ENCODE assay signal across 8 cellular contexts in the genomic region with DNA sequence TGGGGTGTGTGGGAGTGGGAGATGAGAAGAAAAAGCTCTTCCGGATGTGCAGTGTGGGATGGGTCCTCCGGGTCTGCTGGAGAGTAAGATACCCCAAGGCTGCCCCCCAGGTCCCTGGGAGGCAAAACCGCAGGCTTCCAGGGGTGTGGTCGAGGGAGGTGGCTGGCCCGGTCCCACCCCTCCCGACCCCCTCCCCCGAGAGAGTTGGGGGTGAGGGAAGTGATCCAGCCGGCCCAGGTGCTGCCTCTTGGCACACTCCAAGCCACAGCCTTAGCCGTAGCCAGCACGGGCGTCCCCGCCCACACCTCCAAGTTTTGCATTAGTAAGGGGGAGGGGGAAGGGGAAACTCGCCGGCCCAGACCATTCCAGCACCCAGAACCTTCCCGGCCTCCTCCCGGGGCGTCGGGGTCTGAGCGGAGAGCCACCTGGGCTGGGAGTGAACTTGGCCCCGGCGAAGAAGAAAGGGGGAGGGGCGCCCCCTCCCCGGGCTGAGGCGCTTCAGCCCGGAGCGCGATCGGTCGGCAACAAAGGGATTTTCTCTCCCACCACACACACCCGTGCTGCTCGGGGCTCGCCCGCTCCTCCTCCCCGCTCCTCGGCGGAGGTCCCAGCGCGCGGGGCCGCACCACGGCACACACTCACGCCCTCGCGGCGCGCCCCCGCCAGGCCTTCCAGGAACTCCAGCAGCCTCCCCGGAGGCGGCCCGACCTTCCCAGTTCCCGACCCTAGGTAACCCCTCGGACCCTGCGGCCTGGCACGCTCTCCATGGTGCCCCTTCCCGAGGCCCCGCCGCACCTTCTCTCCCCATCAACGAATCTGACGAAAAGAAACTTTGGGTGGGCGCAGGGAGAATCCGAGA. TPM values are rescaled to one million over a fixed set of nuclear protein-coding genes. Genes with fewer than 3 reads are reported as not detected.
A peak's percentile ranks its signal among the peaks of the same experiment; 100 is the strongest.
DNase-seq lines count a peak whose midpoint lies in the region; ATAC-seq lines count a peak whose summit lies in the region.

No MANE protein-coding gene starts in this region.

- peaks cover 40% of the 10 kb centered on the region for H3K4me1 Mint-ChIP-seq in stimulated activated memory B cell treated with anti-CD40 and anti-IgM and Interleukin-4, amounts not matched to agents 10 μg/mL and 1 μg/mL and 100 μg/mL, for 72 hours

- DNase-seq in NCI-H510A treated with DMSO at 0.1 percent for 48 hours (lab: John Stamatoyannopoulos, UW) (peak; percentile 18), NCI-H510A (lab: John Stamatoyannopoulos, UW) (no peak), NCI-H345 (lab: John Stamatoyannopoulos, UW) (no peak)
- no peak for DNase-seq in activated naive CD4-positive, alpha-beta T cell treated with anti-CD3 and anti-CD28 coated beads, Interleukin-2, amount 50 U/mL, for 72 hours (ENCODE audit: low spot score in 2 of 2)
- no peak for DNase-seq in stimulated activated CD4-positive, alpha-beta T cell treated with anti-CD3 and anti-CD28 coated beads, Interleukin-2, amount 100 ng/mL, for 48 hours

- peaks cover 57% of the 10 kb centered on the region for H3K4me1 ChIP-seq in iPS-15b (ENCODE audit: control insufficient read depth, insufficient read depth, low read length)

- H3K9me3 ChIP-seq in iPS-15b (ENCODE audit: control insufficient read depth, insufficient read depth, low read length): no peaks in the 10 kb centered on the region

- H3K9ac ChIP-seq in iPS-15b (ENCODE audit: low read depth, low read length): no peak overlapping the region

- no peaks in the 10 kb centered on the region for H3K27me3 Mint-ChIP-seq in stimulated activated memory B cell treated with anti-CD40 and anti-IgM and Interleukin-4, amounts not matched to agents 10 μg/mL and 1 μg/mL and 100 μg/mL, for 72 hours

- ATAC-seq in activated naive CD4-positive, alpha-beta T cell treated with anti-CD3 and anti-CD28 coated beads, Interleukin-2, amount 50 U/mL, for 72 hours: peak; percentile 49 to 65
- ATAC-seq in stimulated activated memory B cell treated with anti-CD40 and anti-IgM and Interleukin-4, amounts not matched to agents 10 μg/mL and 1 μg/mL and 100 μg/mL, for 72 hours: peak; percentile 61
- ATAC-seq in GM21737 (IDR thresholded peaks at IDR 0.05; ENCODE audit: unreplicated experiment): no peak

- H3K4me3 Mint-ChIP-seq in stimulated activated memory B cell treated with anti-CD40 and anti-IgM and Interleukin-4, amounts not matched to agents 10 μg/mL and 1 μg/mL and 100 μg/mL, for 72 hours: peak overlapping the region; percentile 66

- no peak overlapping the region for H3K27ac Mint-ChIP-seq in activated naive CD4-positive, alpha-beta T cell treated with anti-CD3 and anti-CD28 coated beads, Interleukin-2, amount 50 U/mL, for 72 hours
- H3K27ac Mint-ChIP-seq in stimulated activated memory B cell treated with anti-CD40 and anti-IgM and Interleukin-4, amounts not matched to agents 10 μg/mL and 1 μg/mL and 100 μg/mL, for 72 hours: no peak overlapping the region

- H3K36me3 ChIP-seq in iPS-15b (ENCODE audit: control insufficient read depth, insufficient read depth, low read length): peaks cover under 1% of the 10 kb centered on the region

- H3K9me3 Mint-ChIP-seq in activated naive CD4-positive, alpha-beta T cell treated with anti-CD3 and anti-CD28 coated beads, Interleukin-2, amount 50 U/mL, for 72 hours: no peaks in the 10 kb centered on the region
- H3K9me3 Mint-ChIP-seq in stimulated activated memory B cell treated with anti-CD40 and anti-IgM and Interleukin-4, amounts not matched to agents 10 μg/mL and 1 μg/mL and 100 μg/mL, for 72 hours: no peaks in the 10 kb centered on the region

- H3K27me3 ChIP-seq in iPS-15b (ENCODE audit: control insufficient read depth, insufficient read depth, low read length): peaks cover 47% of the 10 kb centered on the region

- H3K4me3 ChIP-seq in iPS-15b (ENCODE audit: low read depth, low read length): peak overlapping the region; percentile 50

- peaks cover 0 to 4% of the 10 kb centered on the region in 2 donors for H3K36me3 Mint-ChIP-seq in activated naive CD4-positive, alpha-beta T cell treated with anti-CD3 and anti-CD28 coated beads, Interleukin-2, amount 50 U/mL, for 72 hours
- H3K36me3 Mint-ChIP-seq in stimulated activated memory B cell treated with anti-CD40 and anti-IgM and Interleukin-4, amounts not matched to agents 10 μg/mL and 1 μg/mL and 100 μg/mL, for 72 hours: peaks cover 1% of the 10 kb centered on the region

RNA-seq across cellular contexts. Expression of gene BCOR, which starts 14.4 kb away (rescaled TPM):
- total RNA-seq in activated naive CD4-positive, alpha-beta T cell treated with anti-CD3 and anti-CD28 coated beads, Interleukin-2, amount 50 U/mL, for 72 hours: 10 to 100 TPM; 46.9 to 48.3 TPM
